Comparison of ENCODE assay signal across 8 cellular contexts in the genomic region with DNA sequence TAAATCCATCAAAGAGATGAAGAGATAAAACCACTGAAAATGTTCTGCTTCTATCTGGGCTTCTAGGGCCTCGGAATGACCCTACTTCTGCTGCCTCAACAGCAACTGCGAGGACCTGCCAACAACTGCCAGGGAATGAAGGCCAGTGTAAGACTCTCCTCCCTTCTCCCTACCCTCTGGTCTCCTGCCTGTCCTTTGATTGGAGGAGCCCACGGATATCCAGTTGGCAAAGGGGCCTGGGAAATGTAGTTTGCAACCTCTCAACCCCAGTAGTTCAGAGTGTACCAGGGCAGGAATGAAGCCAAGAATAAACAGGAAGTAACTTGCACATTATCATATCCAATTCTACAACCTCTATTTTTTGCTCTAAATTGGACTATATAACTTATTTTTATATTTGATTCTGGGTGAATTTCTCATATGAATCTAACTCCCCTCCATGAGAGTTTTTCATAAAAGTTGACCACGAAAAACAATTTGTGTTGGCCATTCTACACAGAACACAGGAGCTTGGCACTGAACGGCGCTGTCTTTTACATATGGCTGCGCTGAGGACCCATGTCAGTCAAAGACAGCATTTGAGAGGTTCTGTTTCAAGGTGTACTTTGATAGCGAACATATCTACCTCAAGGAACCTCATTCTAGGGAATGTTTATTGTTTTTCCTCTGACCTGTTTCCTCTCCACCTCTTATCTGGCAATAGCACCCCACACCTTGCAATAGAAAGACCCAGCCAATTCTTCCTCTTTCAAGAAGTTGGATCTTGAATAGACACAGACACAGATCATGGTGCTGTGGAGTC.
A peak's percentile ranks its signal among the peaks of the same experiment; 100 is the strongest.
DNase-seq lines count a peak whose midpoint lies in the region; ATAC-seq, FAIRE-seq and TF ChIP-seq lines count a peak whose summit lies in the region.

No MANE protein-coding gene starts in this region.

- H3K79me2 ChIP-seq in GM12878 (ENCODE audit: control insufficient read depth, insufficient read depth, low read length) = no peaks in the 10 kb centered on the region

- H3K4me3 Mint-ChIP-seq in natural killer cell = no peak overlapping the region

- DNase-seq in H54 (ENCODE audit: insufficient read length, low spot score) = peak; percentile 80
- peak; percentile 79 for DNase-seq in NCI-H2196 (lab: John Stamatoyannopoulos, UW; ENCODE audit: unreplicated experiment)
- DNase-seq in GM12878 (ENCODE audit: low read depth, low spot score) = no peak
- DNase-seq in lung (ENCODE audit: low spot score) = peak; percentile 51
- no peak for DNase-seq in activated effector memory CD4-positive, alpha-beta T cell treated with anti-CD3 and anti-CD28 coated beads, Interleukin-2, amount 50 U/mL, for 16 hours
- DNase-seq in natural killer cell = no peak
- no peak for DNase-seq in esophagus squamous epithelium (lab: John Stamatoyannopoulos, UW)

- no TSS peak for BruUV-seq in GM12878 (replicated peaks; lab: Mats Ljungman, UMichigan)

- H2AFZ ChIP-seq in GM12878 (ENCODE audit: control insufficient read depth, low read depth, low read length) = no peak overlapping the region; the same call in 1 of the 2 replicates

- peak; percentile 48 for FAIRE-seq in H54 (lab: Jason Lieb, UNC)
- FAIRE-seq in GM12878 (lab: Jason Lieb, UNC) = no peak

- 50% methylated on average over 8 of the region's 8 CpGs for WGBS in GM12878 (ENCODE audit: insufficient coverage, insufficient replicate concordance, low lambda C conversion rate, missing lambda C conversion rate)
- WGBS in lung, 2 donors = 72 to 78% methylated on average over 8 of the region's 8 CpGs
- 66 to 79% methylated on average over 8 of the region's 8 CpGs for WGBS in esophagus squamous epithelium, 2 donors

- no peak overlapping the region for H3K27ac ChIP-seq in GM12878 (ENCODE audit: control insufficient read depth, insufficient read depth)
- H3K27ac ChIP-seq in lung (ENCODE audit: low read depth in 1 of 2, low read length in 1 of 2) = no peak overlapping the region
- H3K27ac ChIP-seq in esophagus squamous epithelium = no peak overlapping the region

- TF ChIP-seq POLR2A in H54 (IDR thresholded peaks at IDR 0.05; ENCODE audit: low read depth, low read length) (no peak), GM12878 (IDR thresholded peaks at IDR 0.05; ENCODE audit: low read depth, low read length) (no peak), esophagus squamous epithelium (IDR thresholded peaks at IDR 0.05) (no peak)

- H3K27me3 ChIP-seq in GM12878 (replicated peaks in 1 of 2; ENCODE audit: control insufficient read depth in 2 of 2, insufficient read depth in 2 of 2, low read length in 1 of 2) (no peaks in the 10 kb centered on the region), lung (ENCODE audit: control insufficient read depth, insufficient read depth) (no peaks in the 10 kb centered on the region), esophagus squamous epithelium (no peaks in the 10 kb centered on the region)

- H3K4me1 ChIP-seq in GM12878 (ENCODE audit: control insufficient read depth, insufficient read depth, low read length) (no peaks in the 10 kb centered on the region), lung (ENCODE audit: control insufficient read depth in 2 of 2, insufficient read depth in 2 of 2, low read length in 2 of 2) (peaks cover 0 to 2% of the 10 kb centered on the region in 2 donors), esophagus squamous epithelium (no peaks in the 10 kb centered on the region)

- TF ChIP-seq CTCF in GM12878 (IDR thresholded peaks at IDR 0.05 in 2 of 3, conservative IDR thresholded peaks at IDR 0.05 in 1 of 3; ENCODE audit: control insufficient read depth in 2 of 3, extremely low read depth in 1 of 3, insufficient read depth in 1 of 3, low read depth in 3 of 3, low read length in 3 of 3) (no peak), lung (IDR thresholded peaks at IDR 0.05; ENCODE audit: control extremely low read depth, extremely low read depth) (no peak), natural killer cell (IDR thresholded peaks at IDR 0.05) (no peak), esophagus squamous epithelium (IDR thresholded peaks at IDR 0.05) (no peak)

- H3K9me3 Mint-ChIP-seq in natural killer cell = no peaks in the 10 kb centered on the region

- no peaks in the 10 kb centered on the region for H3K36me3 Mint-ChIP-seq in natural killer cell

- in situ Hi-C loops in GM12878 (cut with MboI) = loop anchor here (5.0 to 10.0 kb wide), 2 partner anchors 190 to 342 kb away; no protein-coding TSS in a partner anchor

- no peaks in the 10 kb centered on the region for H3K9me3 ChIP-seq in GM12878 (replicated peaks; ENCODE audit: control insufficient read depth, insufficient read depth, low read length)
- H3K9me3 ChIP-seq in lung (ENCODE audit: control insufficient read depth in 2 of 2, insufficient read depth in 1 of 2, low read length in 1 of 2) = no peaks in the 10 kb centered on the region
- H3K9me3 ChIP-seq in esophagus squamous epithelium = no peaks in the 10 kb centered on the region

- no peak overlapping the region for H3K4me3 ChIP-seq in GM12878
- H3K4me3 ChIP-seq in lung = no peak overlapping the region
- H3K4me3 ChIP-seq in esophagus squamous epithelium = no peak overlapping the region

- H3K4me1 Mint-ChIP-seq in natural killer cell = peaks cover 0 to 6% of the 10 kb centered on the region in 2 donors

- peak; percentile 76 for ATAC-seq in GM12878
- peak; percentile 72 for ATAC-seq in lung (ENCODE audit: insufficient read depth, low FRiP score)
- no peak for ATAC-seq in HG03460 (IDR thresholded peaks at IDR 0.05; ENCODE audit: unreplicated experiment)
- no peak for ATAC-seq in natural killer cell

- RAD21 ChIA-PET in GM12878 (lab: Charles Lee; ENCODE audit: unreplicated experiment) = no interaction called here

- TF ChIP-seq EP300 in GM12878 (IDR thresholded peaks at IDR 0.05; ENCODE audit: borderline replicate concordance in 1 of 2, control insufficient read depth in 1 of 2, low read depth in 2 of 2, low read length in 2 of 2) = no peak

- no peak overlapping the region for H3K9ac ChIP-seq in GM12878 (ENCODE audit: control insufficient read depth, insufficient read depth, low read length)

- no peak overlapping the region for H3K27ac Mint-ChIP-seq in natural killer cell

- H3K36me3 ChIP-seq in GM12878 (ENCODE audit: control insufficient read depth in 2 of 2, insufficient read depth in 2 of 2, low read length in 1 of 2) (no peaks in the 10 kb centered on the region), lung (ENCODE audit: control insufficient read depth in 2 of 2, insufficient read depth in 2 of 2, low read length in 2 of 2) (no peaks in the 10 kb centered on the region), esophagus squamous epithelium (no peaks in the 10 kb centered on the region)

- SMC1A ChIA-PET in GM12878 (lab: Charles Lee; ENCODE audit: uncharacterized antibody, unreplicated experiment) = no interaction called here

- intact Hi-C loops in GM12878 (cut with micrococcal nuclease; ENCODE audit: unreplicated experiment) (loop anchor here (5.0 kb wide), 1 partner anchor 70 kb away; no protein-coding TSS in a partner anchor), natural killer cell (cut with micrococcal nuclease) (no loop called here), esophagus squamous epithelium (cut with DNase I) (no loop called here)

- H4K20me1 ChIP-seq in GM12878 (ENCODE audit: control insufficient read depth, insufficient read depth) = no peaks in the 10 kb centered on the region

- POLR2A ChIA-PET in GM12878 (lab: Charles Lee) = no interaction called here

- peaks cover 0 to 3% of the 10 kb centered on the region in 2 donors for H3K27me3 Mint-ChIP-seq in natural killer cell (ENCODE audit: low read depth in 2 of 2)

- CTCF ChIA-PET in GM12878 (lab: Yijun Ruan, JAX) = no interaction called here

- TF ChIP-seq RAD21 in GM12878 (IDR thresholded peaks at IDR 0.05; ENCODE audit: insufficient read depth, low read depth, low read length) = no peak

- no peak overlapping the region for H3K4me2 ChIP-seq in GM12878 (ENCODE audit: control insufficient read depth, insufficient read depth)

TF ChIP-seq in GM12878, 131 proteins besides CTCF, POLR2A, EP300 and RAD21 (continues in another document):
- TF ChIP-seq GABPA (IDR thresholded peaks at IDR 0.05; ENCODE audit: low read depth) = peak; percentile 55; the same call in 1 of the 2 replicates
- TF ChIP-seq NR2C1 (IDR thresholded peaks at IDR 0.05) = no peak
- TF ChIP-seq NR2C2 (IDR thresholded peaks at IDR 0.05; ENCODE audit: borderline replicate concordance, control insufficient read depth, insufficient read length, low read depth) = no peak
- peak; percentile 52 for TF ChIP-seq SIX5 (IDR thresholded peaks at IDR 0.05; ENCODE audit: low read depth, low read length, severe bottlenecking)
- TF ChIP-seq MYC (IDR thresholded peaks at IDR 0.05; ENCODE audit: insufficient read depth, insufficient read length, insufficient replicate concordance, low read length, severe bottlenecking) = no peak
- TF ChIP-seq SREBF1 (IDR thresholded peaks at IDR 0.05; ENCODE audit: low read length) = no peak
- no peak for TF ChIP-seq BHLHE40 (IDR thresholded peaks at IDR 0.05; ENCODE audit: borderline replicate concordance in 1 of 2, low read depth in 2 of 2, low read length in 1 of 2)
- no peak for TF ChIP-seq ZNF384 (IDR thresholded peaks at IDR 0.05; ENCODE audit: borderline replicate concordance, low read depth, low read length)
- TF ChIP-seq NBN (IDR thresholded peaks at IDR 0.05) = no peak
- TF ChIP-seq HCFC1 (IDR thresholded peaks at IDR 0.05; ENCODE audit: low read length) = 0 out of 2 replicates have a peak, but pooled peaks have one; percentile 21

Comparison
In these comparisons a context has a peak if more than half of its experiments do, and no peak if none do; other contexts are left out.
1. DNase-seq: peak in H54 (single experiment), NCI-H2196 (single experiment) and lung (single experiment); none in GM12878 (single experiment), activated effector memory CD4-positive, alpha-beta T cell treated with anti-CD3 and anti-CD28 coated beads, Interleukin-2, amount 50 U/mL, for 16 hours (single experiment), natural killer cell (single experiment) and esophagus squamous epithelium (single experiment).
2. ATAC-seq: peak in GM12878 (single experiment) and lung (single experiment); none in HG03460 (single experiment) and natural killer cell (0 of 3).